ENCODE assay signal across 8 cellular contexts in the genomic region with DNA sequence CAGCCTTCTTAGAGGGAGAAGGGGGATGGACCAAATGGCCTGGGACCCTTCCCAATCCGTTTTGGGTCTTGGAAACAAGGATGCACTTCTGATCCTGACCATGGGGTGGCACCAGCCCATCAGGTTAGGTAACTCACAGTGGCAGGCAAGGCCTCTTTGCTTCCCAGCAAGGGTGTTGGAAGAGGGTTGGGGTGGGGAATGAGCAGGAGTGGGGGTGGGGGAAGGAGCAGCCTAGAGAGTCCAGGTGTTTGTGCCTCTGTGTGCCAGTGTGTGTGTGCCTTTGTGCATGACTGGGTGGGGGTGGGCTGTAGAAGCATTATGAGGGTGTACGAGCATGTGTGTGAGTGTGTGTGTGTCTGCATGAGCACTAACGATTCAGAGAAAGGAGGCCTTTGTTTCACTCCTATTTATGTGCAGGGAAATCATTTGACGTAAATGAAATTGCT.
DNase-seq lines count a peak whose midpoint lies in the region; ATAC-seq lines count a peak whose summit lies in the region.

No MANE protein-coding gene starts in this region.

- DNase-seq in activated CD4-positive, alpha-beta T cell treated with anti-CD3 and anti-CD28 coated beads, Interleukin-2, amount 10 ng/mL, durations not matched to agents 24 days and 14 days: peak; percentile 61
- DNase-seq in activated CD4-positive, alpha-beta T cell treated with anti-CD3 and anti-CD28 coated beads for 4 hours: no peak
- DNase-seq in HT-29 (ENCODE audit: low spot score) (peak; percentile 82), OCI-M1 (lab: John Stamatoyannopoulos, UW) (peak; percentile 53), fibroblast of peridontal ligament (ENCODE audit: extremely low read depth) (peak; percentile 18), non-pigmented ciliary epithelial cell (ENCODE audit: low read depth) (peak; percentile 2)

- no peaks in the 10 kb centered on the region for H3K27me3 Mint-ChIP-seq in activated CD4-positive, alpha-beta T cell treated with anti-CD3 and anti-CD28 coated beads, Interleukin-2, amount 10 ng/mL, durations not matched to agents 24 days and 14 days

- H3K4me3 Mint-ChIP-seq in activated CD4-positive, alpha-beta T cell treated with anti-CD3 and anti-CD28 coated beads, Interleukin-2, amount 10 ng/mL, durations not matched to agents 24 days and 14 days: no peak overlapping the region

- H3K27ac Mint-ChIP-seq in activated CD4-positive, alpha-beta T cell treated with anti-CD3 and anti-CD28 coated beads, Interleukin-2, amount 10 ng/mL, durations not matched to agents 24 days and 14 days: no peak overlapping the region

- ATAC-seq in GM18868 (IDR thresholded peaks at IDR 0.05; ENCODE audit: unreplicated experiment) (no peak), HG03469 (IDR thresholded peaks at IDR 0.05; ENCODE audit: unreplicated experiment) (no peak)

- H3K36me3 Mint-ChIP-seq in activated CD4-positive, alpha-beta T cell treated with anti-CD3 and anti-CD28 coated beads, Interleukin-2, amount 10 ng/mL, durations not matched to agents 24 days and 14 days (ENCODE audit: low read depth): no peaks in the 10 kb centered on the region

- H3K4me1 Mint-ChIP-seq in activated CD4-positive, alpha-beta T cell treated with anti-CD3 and anti-CD28 coated beads, Interleukin-2, amount 10 ng/mL, durations not matched to agents 24 days and 14 days: no peaks in the 10 kb centered on the region

- intact Hi-C loops in activated CD4-positive, alpha-beta T cell treated with anti-CD3 and anti-CD28 coated beads, Interleukin-2, amount 10 ng/mL, durations not matched to agents 24 days and 14 days (cut with micrococcal nuclease): no loop called here

- no peaks in the 10 kb centered on the region for H3K9me3 Mint-ChIP-seq in activated CD4-positive, alpha-beta T cell treated with anti-CD3 and anti-CD28 coated beads, Interleukin-2, amount 10 ng/mL, durations not matched to agents 24 days and 14 days

Comparison
In these comparisons a context has a peak if more than half of its experiments do, and no peak if none do; other contexts are left out.
1. DNase-seq: peak in activated CD4-positive, alpha-beta T cell treated with anti-CD3 and anti-CD28 coated beads, Interleukin-2, amount 10 ng/mL, durations not matched to agents 24 days and 14 days (single experiment), HT-29 (single experiment), OCI-M1 (single experiment), fibroblast of peridontal ligament (single experiment) and non-pigmented ciliary epithelial cell (single experiment); none in activated CD4-positive, alpha-beta T cell treated with anti-CD3 and anti-CD28 coated beads for 4 hours (0 of 2).